14 cellular contexts compared by ENCODE assay signal in the genomic region with DNA sequence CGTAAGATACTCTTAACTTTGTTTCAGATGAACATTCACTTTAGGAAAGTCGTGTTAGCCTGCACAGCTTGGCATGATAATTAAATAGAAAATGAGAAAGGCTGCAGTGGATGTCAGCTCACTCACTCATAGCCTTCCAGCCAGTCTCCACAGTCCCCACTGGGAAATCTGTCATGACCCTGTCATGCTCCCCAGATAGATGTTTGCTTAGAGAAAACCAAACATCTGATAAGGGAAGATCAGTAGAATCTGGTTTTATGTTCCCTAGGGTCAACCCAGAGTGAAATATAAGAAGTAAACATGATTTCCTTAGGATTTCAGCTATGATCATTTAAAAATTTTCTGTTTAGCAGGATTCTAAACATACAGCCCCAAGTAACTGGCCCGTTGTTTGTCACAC.
DNase-seq lines count a peak whose midpoint lies in the region; ATAC-seq, FAIRE-seq and TF ChIP-seq lines count a peak whose summit lies in the region.
"Had no signal": no experiment of that assay in that cellular context is flagged by ENCODE, and none has a peak within 500 bp of the region (broad histone marks: within the 10 kb centered on the region; RNA-seq: fewer than 3 reads in every experiment).

No MANE protein-coding gene starts in this region.

- intact Hi-C loops in body of pancreas (cut with DNase I), result no loop called here

- no peaks in the 10 kb centered on the region for H3K36me3 ChIP-seq in astrocyte (ENCODE audit: insufficient read depth, low read length)
- no peaks in the 10 kb centered on the region for H3K36me3 ChIP-seq in body of pancreas (replicated peaks in 1 of 2; ENCODE audit: insufficient read depth in 1 of 2, low read depth in 2 of 2)
- H3K36me3 ChIP-seq: Peyer's patch had no signal

- DNase-seq in NCI-H2171 treated with DMSO at 0.1 percent for 48 hours (lab: John Stamatoyannopoulos, UW) (peak; percentile 23), NCI-H2171 (lab: John Stamatoyannopoulos, UW) (no peak), astrocyte (ENCODE audit: low read depth) (no peak), mesothelial cell of epicardium (ENCODE audit: low spot score in 2 of 2, unreplicated experiment in 2 of 2) (no peak), NCI-H2081 (lab: John Stamatoyannopoulos, UW) (no peak), body of pancreas (no peak)
- DNase-seq: CD4-positive, alpha-beta T cell; H9; NCI-H146; NCI-H82; Peyer's patch; Right ventricle myocardium superior had no signal

- H3K36me3 Mint-ChIP-seq in astrocyte (ENCODE audit: low read depth, unreplicated experiment) (no peaks in the 10 kb centered on the region), mesothelial cell of epicardium (no peaks in the 10 kb centered on the region)

- H3K4me3 ChIP-seq in astrocyte (ENCODE audit: insufficient read depth, low read depth, low read length), result no peak overlapping the region
- H3K4me3 ChIP-seq in body of pancreas, result no peak overlapping the region
- H3K4me3 ChIP-seq: Peyer's patch had no signal

- ATAC-seq in HG02571 (IDR thresholded peaks at IDR 0.05; ENCODE audit: unreplicated experiment) (no peak), body of pancreas (no peak), HG03039 (IDR thresholded peaks at IDR 0.05; ENCODE audit: unreplicated experiment) (no peak)

- H3K27ac Mint-ChIP-seq in astrocyte (ENCODE audit: unreplicated experiment) (no peak overlapping the region), mesothelial cell of epicardium (peak overlapping the region; percentile 82)
- H3K27ac Mint-ChIP-seq: CD4-positive, alpha-beta T cell; H9 had no signal

- H3K9me3 Mint-ChIP-seq in astrocyte (ENCODE audit: unreplicated experiment) (no peaks in the 10 kb centered on the region), mesothelial cell of epicardium (no peaks in the 10 kb centered on the region)
- H3K9me3 Mint-ChIP-seq: CD4-positive, alpha-beta T cell; H9 had no signal

- H3K27me3 Mint-ChIP-seq in astrocyte (ENCODE audit: low read depth, unreplicated experiment) (no peaks in the 10 kb centered on the region), mesothelial cell of epicardium (ENCODE audit: low read depth) (no peaks in the 10 kb centered on the region)

- TF ChIP-seq POLR2A in body of pancreas (IDR thresholded peaks at IDR 0.05), result no peak

- H3K4me1 Mint-ChIP-seq in astrocyte (ENCODE audit: low read depth, unreplicated experiment), result peaks cover 16% of the 10 kb centered on the region
- peaks cover 41% of the 10 kb centered on the region for H3K4me1 Mint-ChIP-seq in mesothelial cell of epicardium

- H3K27ac ChIP-seq in astrocyte (ENCODE audit: low read depth, low read length), result no peak overlapping the region
- H3K27ac ChIP-seq in body of pancreas, result no peak overlapping the region
- H3K27ac ChIP-seq: Peyer's patch had no signal

- 23 to 27% methylated on average over 3 of the region's 3 CpGs for WGBS in body of pancreas, 2 donors

- peak; percentile 62 for FAIRE-seq in astrocyte (lab: Jason Lieb, UNC)

- H3K27me3 ChIP-seq in astrocyte (ENCODE audit: insufficient read depth, low read length) (no peaks in the 10 kb centered on the region), body of pancreas (no peaks in the 10 kb centered on the region)
- H3K27me3 ChIP-seq: Peyer's patch had no signal

- no peak overlapping the region for H3K9ac ChIP-seq in astrocyte (ENCODE audit: low read length)

- TF ChIP-seq CTCF in astrocyte (IDR thresholded peaks at IDR 0.05; ENCODE audit: insufficient read depth, low read depth, low read length), result no peak
- no peak for TF ChIP-seq CTCF in mesothelial cell of epicardium (IDR thresholded peaks at IDR 0.05; ENCODE audit: unreplicated experiment)
- TF ChIP-seq CTCF in body of pancreas (IDR thresholded peaks at IDR 0.05), result no peak

- no peaks in the 10 kb centered on the region for H3K79me2 ChIP-seq in astrocyte (ENCODE audit: insufficient read depth, low read length)

- H3K4me1 ChIP-seq in astrocyte (ENCODE audit: insufficient read depth, low read length), result no peaks in the 10 kb centered on the region
- no peaks in the 10 kb centered on the region for H3K4me1 ChIP-seq in body of pancreas
- H3K4me1 ChIP-seq: Peyer's patch had no signal

- H3K9me3 ChIP-seq in astrocyte (ENCODE audit: insufficient read depth, low read depth, low read length), result no peaks in the 10 kb centered on the region
- no peaks in the 10 kb centered on the region for H3K9me3 ChIP-seq in body of pancreas
- H3K9me3 ChIP-seq: Peyer's patch had no signal

- H2AFZ ChIP-seq in astrocyte (ENCODE audit: low read depth, low read length), result no peak overlapping the region

- no peak overlapping the region for H3K4me3 Mint-ChIP-seq in astrocyte (ENCODE audit: unreplicated experiment)
- H3K4me3 Mint-ChIP-seq in mesothelial cell of epicardium, result no peak overlapping the region
- H3K4me3 Mint-ChIP-seq: CD4-positive, alpha-beta T cell; H9 had no signal

- H4K20me1 ChIP-seq in astrocyte (ENCODE audit: insufficient read depth, low read length), result no peaks in the 10 kb centered on the region

- no peak overlapping the region for H3K4me2 ChIP-seq in astrocyte (ENCODE audit: low read length)
